Comparison of ENCODE assay signal across 22 cellular contexts in genomic region chr2:216984937-216985336, GRCh38.
"Had no signal": no experiment of that assay in that cellular context is flagged by ENCODE, and none has a peak within 500 bp of the region (broad histone marks: within the 10 kb centered on the region; RNA-seq: fewer than 3 reads in every experiment).

No MANE protein-coding gene starts in this region.

- H3K4me3 ChIP-seq: left lung, ovary, smooth muscle cell had no signal

- H3K36me3 ChIP-seq: brain microvascular endothelial cell, left lung, neutrophil, ovary, WERI-Rb-1 had no signal

- H3K4me2 ChIP-seq: smooth muscle cell had no signal

- ATAC-seq: activated CD4-positive, CD25-positive, alpha-beta regulatory T cell treated with anti-CD3 and anti-CD28 coated beads, Interleukin-2, amount 50 U/mL, for 24 hours; effector memory CD8-positive, alpha-beta T cell; foreskin keratinocyte; left lung; stimulated activated naive B cell treated with anti-CD40 and anti-IgM and Interleukin-4, amounts not matched to agents 10 μg/mL and 1 μg/mL and 100 μg/mL, for 72 hours had no signal

- H3K9me3 ChIP-seq: left lung, neutrophil, ovary had no signal

- H3K27me3 ChIP-seq: brain microvascular endothelial cell, neutrophil, ovary had no signal

- H3K27ac ChIP-seq: brain microvascular endothelial cell, foreskin keratinocyte, left lung, neutrophil, ovary, WERI-Rb-1 had no signal

- H3K4me1 ChIP-seq: foreskin keratinocyte, left lung had no signal

- DNase-seq: activated CD4-positive, alpha-beta T cell treated with anti-CD3 and anti-CD28 coated beads for 48 hours; activated CD4-positive, alpha-beta T cell treated with anti-CD3 and anti-CD28 coated beads, Interleukin-2, amount 50 U/mL, for 48 hours; activated CD8-positive, alpha-beta memory T cell treated with anti-CD3 and anti-CD28 coated beads for 24 hours; activated effector memory CD4-positive, alpha-beta T cell treated with Interleukin-2 at 50 U/mL for 16 hours; activated naive CD4-positive, alpha-beta T cell treated with Interleukin-2 at 50 U/mL for 16 hours; brain microvascular endothelial cell; cortex of kidney; effector memory CD8-positive, alpha-beta T cell; erythroblast; foreskin keratinocyte; kidney glomerular epithelial cell; left lung; stimulated activated CD4-positive, alpha-beta T cell treated with anti-CD3 and anti-CD28 coated beads, Interleukin-1b, Interleukin-23, amount 100 ng/mL, for 48 hours; stimulated activated naive B cell treated with anti-CD40 and anti-IgM and Interleukin-4, amounts not matched to agents 10 μg/mL and 1 μg/mL and 100 μg/mL, for 72 hours; SW 1271; T-helper 9 cell; trophoblast cell; WERI-Rb-1 had no signal
